1 cellular context compared by ENCODE assay signal in genomic region chr18:22933206-22933957, GRCh38.
TF ChIP-seq lines count a peak whose summit lies in the region.

TSS of gene RBBP8 (plus strand) at chr18:22933328. CDS start at chr18:22936852, 3,524 bp downstream.

TF ChIP-seq in PFSK-1, 5 proteins besides CTCF, POLR2A, EP300 and RAD21 (continued from another document):
- peak; percentile 80; the same call in 1 of the 2 replicates for TF ChIP-seq SIN3A (IDR thresholded peaks at IDR 0.05; ENCODE audit: borderline replicate concordance, insufficient read depth, low read length)
- peak; percentile 82 for TF ChIP-seq FOXP2 (optimal IDR thresholded peaks at IDR 0.05; ENCODE audit: borderline replicate concordance, extremely low read depth, extremely low read length, insufficient read depth)
